Comparison of ENCODE assay signal across 24 cellular contexts in genomic region chrX:113048480-113048879, GRCh38.
"Had no signal": no experiment of that assay in that cellular context is flagged by ENCODE, and none has a peak within 500 bp of the region (broad histone marks: within the 10 kb centered on the region; RNA-seq: fewer than 3 reads in every experiment).

No MANE protein-coding gene starts in this region.

- H3K9me3 Mint-ChIP-seq: endodermal cell had no signal

- H3K27me3 ChIP-seq: colonic mucosa, esophagus muscularis mucosa, esophagus squamous epithelium, foreskin keratinocyte, gastrocnemius medialis, gastroesophageal sphincter, heart left ventricle had no signal

- H3K36me3 ChIP-seq: colonic mucosa, esophagus muscularis mucosa, esophagus squamous epithelium, gastrocnemius medialis, gastroesophageal sphincter, heart left ventricle, heart right ventricle had no signal

- H3K27ac ChIP-seq: colonic mucosa, coronary artery, dorsolateral prefrontal cortex, epithelial cell of prostate, esophagus muscularis mucosa, foreskin keratinocyte, gastrocnemius medialis, gastroesophageal sphincter, heart left ventricle, heart right ventricle had no signal

- DNase-seq: colonic mucosa; cortex of kidney; dermis blood vessel endothelial cell; dorsolateral prefrontal cortex; effector CD4-positive, alpha-beta T cell; effector CD8-positive, alpha-beta T cell; effector memory CD4-positive, alpha-beta T cell; effector memory CD8-positive, alpha-beta T cell; endodermal cell; erythroblast; esophagus squamous epithelium; foreskin fibroblast; foreskin melanocyte; gastrocnemius medialis; glutamatergic neuron; head of caudate nucleus; heart left ventricle; heart right ventricle had no signal

- H3K4me1 ChIP-seq: colonic mucosa, esophagus muscularis mucosa, foreskin keratinocyte, gastrocnemius medialis, gastroesophageal sphincter, heart left ventricle, heart right ventricle had no signal

- H3K4me3 ChIP-seq: colonic mucosa, coronary artery, dorsolateral prefrontal cortex, esophagus muscularis mucosa, esophagus squamous epithelium, gastrocnemius medialis, gastroesophageal sphincter, heart left ventricle, heart right ventricle had no signal

- H3K27me3 Mint-ChIP-seq: dendritic cell treated with granulocyte-macrophage colony-stimulating factor and Interleukin-4, amounts not matched to agents 40 ng/mL and 50 ng/mL, for 4 days; effector memory CD8-positive, alpha-beta T cell had no signal

- ATAC-seq: effector memory CD8-positive, alpha-beta T cell; gastrocnemius medialis; gastroesophageal sphincter; heart left ventricle; heart right ventricle had no signal

- H3K27ac Mint-ChIP-seq: dendritic cell treated with granulocyte-macrophage colony-stimulating factor and Interleukin-4, amounts not matched to agents 40 ng/mL and 50 ng/mL, for 4 days; effector memory CD8-positive, alpha-beta T cell; endodermal cell had no signal

- H3K4me3 Mint-ChIP-seq: dendritic cell treated with granulocyte-macrophage colony-stimulating factor and Interleukin-4, amounts not matched to agents 40 ng/mL and 50 ng/mL, for 4 days; effector memory CD8-positive, alpha-beta T cell; endodermal cell had no signal

- H3K9me3 ChIP-seq: colonic mucosa, esophagus squamous epithelium, gastrocnemius medialis, gastroesophageal sphincter had no signal
